Comparison of ENCODE assay signal across 11 cellular contexts in genomic region chr17:38797091-38797490, GRCh38. TPM values are rescaled to one million over a fixed set of nuclear protein-coding genes. Genes with fewer than 3 reads are reported as not detected.
DNase-seq lines count a peak whose midpoint lies in the region; ATAC-seq, FAIRE-seq and TF ChIP-seq lines count a peak whose summit lies in the region.
"Had no signal": no experiment of that assay in that cellular context is flagged by ENCODE, and none has a peak within 500 bp of the region (broad histone marks: within the 10 kb centered on the region; RNA-seq: fewer than 3 reads in every experiment).

No MANE protein-coding gene starts in this region.

- peaks cover 22% of the 10 kb centered on the region for H3K4me1 ChIP-seq in hepatocyte (ENCODE audit: insufficient read depth)

- H3K4me3 ChIP-seq in hepatocyte, result no peak overlapping the region

- intact Hi-C loops in activated naive CD4-positive, alpha-beta T cell treated with anti-CD3 and anti-CD28 coated beads for 36 hours (cut with micrococcal nuclease), result loop anchor here (5.0 kb wide), 2 partner anchors 70 to 355 kb away; partner anchors contain the start of gene PLXDC1

- peaks cover 69% of the 10 kb centered on the region for H3K79me2 ChIP-seq in hepatocyte

- FAIRE-seq in D721Med (lab: Jason Lieb, UNC), result no peak

- H3K9me2 ChIP-seq in hepatocyte (replicated peaks; ENCODE audit: insufficient read depth), result no peaks in the 10 kb centered on the region

- H2AFZ ChIP-seq in hepatocyte, result no peak overlapping the region

- H3K36me3 ChIP-seq in hepatocyte (replicated peaks; ENCODE audit: insufficient read depth, low read depth), result no peaks in the 10 kb centered on the region

- CTCF ChIA-PET in activated naive CD4-positive, alpha-beta T cell treated with anti-CD3 and anti-CD28 coated beads for 36 hours (lab: Charles Lee), result interaction anchor here (1.2 kb wide), 1 partner anchor 35 kb away, joined by 5 read pairs; no protein-coding TSS in a partner anchor

- no peak overlapping the region for H3K27ac Mint-ChIP-seq in activated naive CD4-positive, alpha-beta T cell treated with anti-CD3 and anti-CD28 coated beads for 36 hours
- no peak overlapping the region for H3K27ac Mint-ChIP-seq in activated naive CD8-positive, alpha-beta T cell treated with anti-CD3 and anti-CD28 coated beads, Interleukin-2, amount 10 ng/mL, durations not matched to agents 7 days and 5 days

- no peaks in the 10 kb centered on the region for H3K27me3 ChIP-seq in hepatocyte

- H3K27me3 Mint-ChIP-seq in activated naive CD4-positive, alpha-beta T cell treated with anti-CD3 and anti-CD28 coated beads for 36 hours (ENCODE audit: low read depth), result no peaks in the 10 kb centered on the region
- H3K27me3 Mint-ChIP-seq in activated naive CD8-positive, alpha-beta T cell treated with anti-CD3 and anti-CD28 coated beads, Interleukin-2, amount 10 ng/mL, durations not matched to agents 7 days and 5 days, result no peaks in the 10 kb centered on the region

- peaks cover 40% of the 10 kb centered on the region for H4K20me1 ChIP-seq in hepatocyte (ENCODE audit: insufficient read depth, poor library complexity, severe bottlenecking)

- no peaks in the 10 kb centered on the region for H3K9me3 Mint-ChIP-seq in activated naive CD4-positive, alpha-beta T cell treated with anti-CD3 and anti-CD28 coated beads for 36 hours
- H3K9me3 Mint-ChIP-seq in activated naive CD8-positive, alpha-beta T cell treated with anti-CD3 and anti-CD28 coated beads, Interleukin-2, amount 10 ng/mL, durations not matched to agents 7 days and 5 days, result no peaks in the 10 kb centered on the region

- no peak for TF ChIP-seq CTCF in hepatocyte (IDR thresholded peaks at IDR 0.05; ENCODE audit: poor library complexity)
- TF ChIP-seq CTCF in D721Med (IDR thresholded peaks at IDR 0.05; ENCODE audit: insufficient read depth, missing control alignments), result no peak

- peak overlapping the region; percentile 100 for H3K27ac ChIP-seq in hepatocyte

- peaks cover 26% of the 10 kb centered on the region for H3K36me3 Mint-ChIP-seq in activated naive CD4-positive, alpha-beta T cell treated with anti-CD3 and anti-CD28 coated beads for 36 hours (ENCODE audit: low read depth)
- H3K36me3 Mint-ChIP-seq in activated naive CD8-positive, alpha-beta T cell treated with anti-CD3 and anti-CD28 coated beads, Interleukin-2, amount 10 ng/mL, durations not matched to agents 7 days and 5 days, result peaks cover 19% of the 10 kb centered on the region

- peak overlapping the region; percentile 85 for H3K4me2 ChIP-seq in hepatocyte

- no peak for ATAC-seq in activated naive CD8-positive, alpha-beta T cell treated with anti-CD3 and anti-CD28 coated beads, Interleukin-2, amount 10 ng/mL, durations not matched to agents 7 days and 5 days (ENCODE audit: low read depth)

- no peaks in the 10 kb centered on the region for H3K9me3 ChIP-seq in hepatocyte (ENCODE audit: low read depth)

- no peak for DNase-seq in activated naive CD4-positive, alpha-beta T cell treated with anti-CD3 and anti-CD28 coated beads for 36 hours
- DNase-seq in activated naive CD4-positive, alpha-beta T cell treated with Interleukin-2 at 50 U/mL for 16 hours, result no peak
- no peak for DNase-seq in activated naive CD8-positive, alpha-beta T cell treated with anti-CD3 and anti-CD28 coated beads, Interleukin-2, amount 10 ng/mL, durations not matched to agents 7 days and 5 days
- DNase-seq in hepatocyte (ENCODE audit: low spot score), result no peak
- DNase-seq in stromal cell of bone marrow (ENCODE audit: low read depth), result peak; percentile 36
- no peak for DNase-seq in NCI-H446 (lab: John Stamatoyannopoulos, UW)
- no peak for DNase-seq in stimulated activated CD4-positive, alpha-beta T cell treated with anti-CD3 and anti-CD28 coated beads, Interleukin-2, amount 100 ng/mL, for 24 hours
- DNase-seq in D721Med (ENCODE audit: insufficient read length, low spot score), result no peak
- DNase-seq: amygdala; NCI-H146; stimulated activated CD4-positive, alpha-beta T cell treated with anti-CD3 and anti-CD28 coated beads, Interleukin-2, amount 100 ng/mL, for 48 hours had no signal

- peaks cover 41% of the 10 kb centered on the region for H3K4me1 Mint-ChIP-seq in activated naive CD4-positive, alpha-beta T cell treated with anti-CD3 and anti-CD28 coated beads for 36 hours (ENCODE audit: low read depth)
- H3K4me1 Mint-ChIP-seq in activated naive CD8-positive, alpha-beta T cell treated with anti-CD3 and anti-CD28 coated beads, Interleukin-2, amount 10 ng/mL, durations not matched to agents 7 days and 5 days, result peaks cover 33% of the 10 kb centered on the region

- POLR2A ChIA-PET in activated naive CD8-positive, alpha-beta T cell treated with anti-CD3 and anti-CD28 coated beads, Interleukin-2, amount 10 ng/mL, durations not matched to agents 7 days and 5 days (lab: Charles Lee), result no interaction called here

- 84% methylated on average over 6 of the region's 6 CpGs for WGBS in hepatocyte (ENCODE audit: low lambda C conversion rate, missing lambda C conversion rate)

- H3K4me3 Mint-ChIP-seq in activated naive CD4-positive, alpha-beta T cell treated with anti-CD3 and anti-CD28 coated beads for 36 hours, result peak overlapping the region; percentile 25
- H3K4me3 Mint-ChIP-seq in activated naive CD8-positive, alpha-beta T cell treated with anti-CD3 and anti-CD28 coated beads, Interleukin-2, amount 10 ng/mL, durations not matched to agents 7 days and 5 days, result peak overlapping the region; percentile 69

RNA-seq across cellular contexts. Expression of gene PIP4K2B, which starts 2.3 kb away (rescaled TPM):
- 10 to 100 TPM; 30.1 to 33.4 TPM for total RNA-seq in activated naive CD4-positive, alpha-beta T cell treated with anti-CD3 and anti-CD28 coated beads for 36 hours
- 10 to 100 TPM; 55.1 to 58.0 TPM for total RNA-seq in activated naive CD8-positive, alpha-beta T cell treated with anti-CD3 and anti-CD28 coated beads, Interleukin-2, amount 10 ng/mL, durations not matched to agents 7 days and 5 days
- 39.3 and 46.8 TPM in 2 replicates for total RNA-seq in hepatocyte
- polyA plus RNA-seq in hepatocyte, result 8.2 and 11.1 TPM in 2 replicates

RNA-seq across cellular contexts. Expression of gene CWC25, which starts 28.0 kb away (rescaled TPM):
- total RNA-seq in activated naive CD4-positive, alpha-beta T cell treated with anti-CD3 and anti-CD28 coated beads for 36 hours, result 10 to 100 TPM; 18.6 to 21.9 TPM
- total RNA-seq in activated naive CD8-positive, alpha-beta T cell treated with anti-CD3 and anti-CD28 coated beads, Interleukin-2, amount 10 ng/mL, durations not matched to agents 7 days and 5 days, result 10 to 100 TPM; 35.2 to 37.5 TPM
- total RNA-seq in hepatocyte, result 10.0 and 11.0 TPM in 2 replicates
- 16.5 and 18.5 TPM in 2 replicates for polyA plus RNA-seq in hepatocyte

RNA-seq across cellular contexts. Expression of gene PSMB3, which starts 44.5 kb away (rescaled TPM):
- 100 to 1,000 TPM; 368 to 369 TPM for total RNA-seq in activated naive CD4-positive, alpha-beta T cell treated with anti-CD3 and anti-CD28 coated beads for 36 hours
- 100 to 1,000 TPM; 182 to 189 TPM for total RNA-seq in activated naive CD8-positive, alpha-beta T cell treated with anti-CD3 and anti-CD28 coated beads, Interleukin-2, amount 10 ng/mL, durations not matched to agents 7 days and 5 days
- 127 and 166 TPM in 2 replicates for total RNA-seq in hepatocyte
- polyA plus RNA-seq in hepatocyte, result 252 and 275 TPM in 2 replicates

RNA-seq across cellular contexts. Expression of gene PCGF2, which starts 49.0 kb away (rescaled TPM):
- 1 to 10 TPM; 1.2 TPM for total RNA-seq in activated naive CD4-positive, alpha-beta T cell treated with anti-CD3 and anti-CD28 coated beads for 36 hours
- 1 to 10 TPM; 1.8 to 2.0 TPM for total RNA-seq in activated naive CD8-positive, alpha-beta T cell treated with anti-CD3 and anti-CD28 coated beads, Interleukin-2, amount 10 ng/mL, durations not matched to agents 7 days and 5 days
- 7.2 and 8.7 TPM in 2 replicates for total RNA-seq in hepatocyte
- polyA plus RNA-seq in hepatocyte, result 11.0 and 13.0 TPM in 2 replicates

RNA-seq across cellular contexts. Expression of gene RPL23, which starts 56.4 kb away (rescaled TPM):
- total RNA-seq in activated naive CD4-positive, alpha-beta T cell treated with anti-CD3 and anti-CD28 coated beads for 36 hours, result 1,000 to 10,000 TPM; 2,241 to 2,332 TPM
- 1,000 to 10,000 TPM; 1,166 to 1,188 TPM for total RNA-seq in activated naive CD8-positive, alpha-beta T cell treated with anti-CD3 and anti-CD28 coated beads, Interleukin-2, amount 10 ng/mL, durations not matched to agents 7 days and 5 days
- total RNA-seq in hepatocyte, result 1,384 and 1,482 TPM in 2 replicates
- 479 and 491 TPM in 2 replicates for polyA plus RNA-seq in hepatocyte
